Comparison of ENCODE assay signal across 17 cellular contexts in the genomic region with DNA sequence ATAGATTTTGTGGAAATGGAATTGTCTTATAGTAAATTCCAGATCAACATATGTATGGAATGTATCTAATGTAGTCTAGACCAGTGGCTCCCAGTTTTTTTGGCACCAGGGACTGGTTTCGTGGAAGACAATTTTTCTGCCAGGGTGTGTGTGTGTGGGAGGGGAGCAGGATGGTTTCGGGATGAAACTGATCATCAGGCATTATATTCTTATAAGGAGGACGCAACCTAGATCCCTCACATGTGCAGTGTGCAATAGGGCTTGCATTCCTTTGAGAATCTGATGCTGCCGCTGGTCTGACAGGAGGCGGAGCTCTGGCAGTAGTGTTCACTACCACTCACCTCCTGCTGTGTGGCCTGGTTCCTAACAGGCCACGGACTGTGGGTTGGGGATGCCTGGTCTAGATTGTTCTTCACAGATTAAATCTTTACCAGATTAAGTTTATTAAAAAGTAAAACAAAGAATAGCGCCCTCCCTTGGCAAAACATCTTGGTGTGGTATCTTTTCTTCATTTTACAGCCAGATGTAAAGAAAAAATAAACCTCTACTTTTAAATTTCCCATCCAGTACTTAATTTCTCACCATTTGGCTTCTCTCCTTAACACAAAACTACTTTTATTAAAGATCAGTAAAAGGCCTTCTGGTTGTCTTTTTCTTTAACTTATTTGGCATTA. TPM values are rescaled to one million over a fixed set of nuclear protein-coding genes. Genes with fewer than 3 reads are reported as not detected.
DNase-seq lines count a peak whose midpoint lies in the region; ATAC-seq and TF ChIP-seq lines count a peak whose summit lies in the region.
"Had no signal": no experiment of that assay in that cellular context is flagged by ENCODE, and none has a peak within 500 bp of the region (broad histone marks: within the 10 kb centered on the region; RNA-seq: fewer than 3 reads in every experiment).

No MANE protein-coding gene starts in this region.

- H3K36me3 ChIP-seq in DOHH2 (ENCODE audit: control insufficient read depth, low read length): peaks cover 90% of the 10 kb centered on the region
- H3K36me3 ChIP-seq in uterus: no peaks in the 10 kb centered on the region

- no peaks in the 10 kb centered on the region for H3K9me3 Mint-ChIP-seq in neural crest cell
- H3K9me3 Mint-ChIP-seq in activated CD4-positive, alpha-beta memory T cell treated with anti-CD3 and anti-CD28 coated beads for 36 hours: no peaks in the 10 kb centered on the region
- H3K9me3 Mint-ChIP-seq: naive thymus-derived CD4-positive, alpha-beta T cell had no signal

- H3K27me3 ChIP-seq in DOHH2 (ENCODE audit: control insufficient read depth, low read length) (no peaks in the 10 kb centered on the region), uterus (no peaks in the 10 kb centered on the region)
- H3K27me3 ChIP-seq: tibial artery had no signal

- peak; percentile 31 for DNase-seq in NCI-H146 treated with DMSO at 0.1 percent for 48 hours (lab: John Stamatoyannopoulos, UW; ENCODE audit: unreplicated experiment)
- peak; percentile 80 for DNase-seq in choroid plexus epithelial cell (ENCODE audit: low read depth)
- DNase-seq in neural crest cell (ENCODE audit: low read depth, low spot score): no peak
- DNase-seq in omental fat pad (ENCODE audit: low spot score): no peak
- no peak for DNase-seq in uterus
- DNase-seq in activated CD4-positive, alpha-beta memory T cell treated with anti-CD3 and anti-CD28 coated beads for 36 hours: no peak
- DNase-seq: activated CD8-positive, alpha-beta T cell treated with anti-CD3 and anti-CD28 coated beads, Interleukin-2, amount 10 ng/mL, durations not matched to agents 7 days and 5 days; activated naive CD4-positive, alpha-beta T cell; foreskin melanocyte; kidney glomerular epithelial cell; naive thymus-derived CD4-positive, alpha-beta T cell; NCI-H2171; tibial artery had no signal

- H3K79me2 ChIP-seq in DOHH2 (ENCODE audit: control insufficient read depth, low read length): peaks cover 96% of the 10 kb centered on the region

- peaks cover 5% of the 10 kb centered on the region; the same call in 1 of the 2 replicates for H4K20me1 ChIP-seq in DOHH2 (ENCODE audit: control insufficient read depth, insufficient read depth, low read depth, low read length)

- no peak overlapping the region for H3K27ac ChIP-seq in DOHH2 (ENCODE audit: low read depth, low read length)
- no peak overlapping the region for H3K27ac ChIP-seq in uterus
- H3K27ac ChIP-seq: coronary artery, tibial artery had no signal

- H3K4me1 ChIP-seq in DOHH2 (ENCODE audit: control insufficient read depth, low read length) (no peaks in the 10 kb centered on the region), uterus (peaks cover 3% of the 10 kb centered on the region in 2 donors)

- no peak overlapping the region for H3K4me3 ChIP-seq in DOHH2 (ENCODE audit: low read length)
- H3K4me3 ChIP-seq in choroid plexus epithelial cell (ENCODE audit: low read depth, low read length): no peak overlapping the region
- no peak overlapping the region for H3K4me3 ChIP-seq in uterus
- H3K4me3 ChIP-seq: coronary artery, tibial artery had no signal

- no peaks in the 10 kb centered on the region for H3K27me3 Mint-ChIP-seq in neural crest cell (ENCODE audit: low read depth)
- no peaks in the 10 kb centered on the region for H3K27me3 Mint-ChIP-seq in activated CD4-positive, alpha-beta memory T cell treated with anti-CD3 and anti-CD28 coated beads for 36 hours
- H3K27me3 Mint-ChIP-seq: naive thymus-derived CD4-positive, alpha-beta T cell had no signal

- intact Hi-C loops in uterus (cut with DNase I; ENCODE audit: low total_unique reads): no loop called here
- intact Hi-C loops in activated CD4-positive, alpha-beta memory T cell treated with anti-CD3 and anti-CD28 coated beads for 36 hours (cut with micrococcal nuclease): no loop called here

- no peak overlapping the region for H3K4me2 ChIP-seq in DOHH2 (ENCODE audit: low read length)

- peaks cover 15% of the 10 kb centered on the region for H3K36me3 Mint-ChIP-seq in neural crest cell (ENCODE audit: low read depth)
- peaks cover 25% of the 10 kb centered on the region for H3K36me3 Mint-ChIP-seq in activated CD4-positive, alpha-beta memory T cell treated with anti-CD3 and anti-CD28 coated beads for 36 hours

- H3K9me3 ChIP-seq in DOHH2 (ENCODE audit: control insufficient read depth, insufficient read depth, low read length): no peaks in the 10 kb centered on the region
- H3K9me3 ChIP-seq in uterus: no peaks in the 10 kb centered on the region
- H3K9me3 ChIP-seq: Caco-2, tibial artery had no signal

- ATAC-seq in omental fat pad (ENCODE audit: low FRiP score) (no peak), HG02884 (IDR thresholded peaks at IDR 0.05; ENCODE audit: unreplicated experiment) (no peak)
- ATAC-seq: activated CD8-positive, alpha-beta T cell treated with anti-CD3 and anti-CD28 coated beads, Interleukin-2, amount 10 ng/mL, durations not matched to agents 7 days and 5 days; naive thymus-derived CD4-positive, alpha-beta T cell had no signal

- CTCF ChIA-PET in activated CD4-positive, alpha-beta memory T cell treated with anti-CD3 and anti-CD28 coated beads for 36 hours (lab: Charles Lee): interaction anchor here (1.0 kb wide), 1 partner anchor 47 kb away, joined by 4 read pairs; no protein-coding TSS in a partner anchor

- no peak overlapping the region for H3K27ac Mint-ChIP-seq in neural crest cell (ENCODE audit: unreplicated experiment)
- H3K27ac Mint-ChIP-seq in activated CD4-positive, alpha-beta memory T cell treated with anti-CD3 and anti-CD28 coated beads for 36 hours: no peak overlapping the region
- H3K27ac Mint-ChIP-seq: activated CD8-positive, alpha-beta T cell treated with anti-CD3 and anti-CD28 coated beads, Interleukin-2, amount 10 ng/mL, durations not matched to agents 7 days and 5 days had no signal

- H3K9me2 ChIP-seq in DOHH2 (replicated peaks; ENCODE audit: control insufficient read depth, low read length): no peaks in the 10 kb centered on the region

- POLR2A ChIA-PET in activated CD4-positive, alpha-beta memory T cell treated with anti-CD3 and anti-CD28 coated beads for 36 hours (lab: Charles Lee): interaction anchor here (0.9 kb wide), 1 partner anchor 47 kb away, joined by 3 read pairs; no protein-coding TSS in a partner anchor

- no peak for TF ChIP-seq POLR2A in uterus (IDR thresholded peaks at IDR 0.05)

- no peak overlapping the region for H3K4me3 Mint-ChIP-seq in neural crest cell
- H3K4me3 Mint-ChIP-seq in activated CD4-positive, alpha-beta memory T cell treated with anti-CD3 and anti-CD28 coated beads for 36 hours: no peak overlapping the region
- H3K4me3 Mint-ChIP-seq: activated CD8-positive, alpha-beta T cell treated with anti-CD3 and anti-CD28 coated beads, Interleukin-2, amount 10 ng/mL, durations not matched to agents 7 days and 5 days had no signal

- H3F3A ChIP-seq in DOHH2 (ENCODE audit: control insufficient read depth, insufficient read depth): no peaks in the 10 kb centered on the region

- TF ChIP-seq CTCF in DOHH2 (IDR thresholded peaks at IDR 0.05; ENCODE audit: low read depth, low read length, poor library complexity, severe bottlenecking) (peak; percentile 22), choroid plexus epithelial cell (conservative IDR thresholded peaks at IDR 0.05; ENCODE audit: low read depth, low read length) (peak; percentile 17), neural crest cell (conservative IDR thresholded peaks at IDR 0.05) (peak; percentile 24), omental fat pad (IDR thresholded peaks at IDR 0.05) (no peak), uterus (IDR thresholded peaks at IDR 0.05) (no peak)

- peaks cover 10% of the 10 kb centered on the region for H3K4me1 Mint-ChIP-seq in neural crest cell
- peaks cover 44% of the 10 kb centered on the region for H3K4me1 Mint-ChIP-seq in activated CD4-positive, alpha-beta memory T cell treated with anti-CD3 and anti-CD28 coated beads for 36 hours (ENCODE audit: low read depth)

RNA-seq across cellular contexts. Expression of a gene that starts 48.4 kb away (rescaled TPM):
- total RNA-seq in neural crest cell (210 and 223 TPM in 2 replicates), omental fat pad (100 to 1,000 TPM; 157 to 252 (median 192) TPM), uterus (100 to 1,000 TPM; 251 to 503 (median 267) TPM)
- total RNA-seq in activated CD4-positive, alpha-beta memory T cell treated with anti-CD3 and anti-CD28 coated beads for 36 hours: 100 to 1,000 TPM; 227 to 232 TPM

Comparison
In these comparisons a context has a peak if more than half of its experiments do, and no peak if none do; other contexts are left out.
1. CTCF ChIP-seq: peak in DOHH2 (single experiment), choroid plexus epithelial cell (single experiment) and neural crest cell (single experiment); none in omental fat pad (0 of 3) and uterus (0 of 4).
2. DNase-seq: peak in NCI-H146 treated with DMSO at 0.1 percent for 48 hours (single experiment) and choroid plexus epithelial cell (single experiment); none in neural crest cell (single experiment), omental fat pad (single experiment), uterus (0 of 2) and activated CD4-positive, alpha-beta memory T cell treated with anti-CD3 and anti-CD28 coated beads for 36 hours (single experiment).